In genomic region chr18:24187049-24187448, GRCh38 we compare ENCODE assay signal across 13 cellular contexts. TPM values are rescaled to one million over a fixed set of nuclear protein-coding genes. Genes with fewer than 3 reads are reported as not detected.
DNase-seq lines count a peak whose midpoint lies in the region; ATAC-seq and TF ChIP-seq lines count a peak whose summit lies in the region.
"Had no signal": no experiment of that assay in that cellular context is flagged by ENCODE, and none has a peak within 500 bp of the region (broad histone marks: within the 10 kb centered on the region; RNA-seq: fewer than 3 reads in every experiment).

No MANE protein-coding gene starts in this region.

- peaks cover 37% of the 10 kb centered on the region for H3F3A ChIP-seq in MM.1S (ENCODE audit: insufficient read depth, low read length)

- no peaks in the 10 kb centered on the region for H3K79me2 ChIP-seq in MM.1S (ENCODE audit: low read length)

- H3K4me3 ChIP-seq in MM.1S (ENCODE audit: low read length): peak overlapping the region; percentile 36
- H3K4me3 ChIP-seq: GM23338 had no signal

- peak; percentile 63 for DNase-seq in MM.1S
- DNase-seq in sciatic nerve (ENCODE audit: low spot score): no peak
- DNase-seq in NCI-H524 (lab: John Stamatoyannopoulos, UW): no peak
- no peak for DNase-seq in NCI-H1417 treated with DMSO at 0.1 percent for 48 hours (lab: John Stamatoyannopoulos, UW)
- DNase-seq: CD4-positive, alpha-beta memory T cell; NCI-H1105 treated with DMSO at 0.1 percent for 48 hours; NCI-H774 had no signal

- no peaks in the 10 kb centered on the region for H3K27me3 ChIP-seq in MM.1S (replicated peaks; ENCODE audit: insufficient read depth, low read length)

- no peak overlapping the region for H2AFZ ChIP-seq in MM.1S (ENCODE audit: low read length)
- H2AFZ ChIP-seq: GM23338 had no signal

- H3K4me1 ChIP-seq in MM.1S (ENCODE audit: low read length): peaks cover 37% of the 10 kb centered on the region

- H4K20me1 ChIP-seq in MM.1S (ENCODE audit: insufficient read depth, low read length): no peaks in the 10 kb centered on the region

- peak overlapping the region; percentile 71 for H3K27ac ChIP-seq in MM.1S (ENCODE audit: low read length)

- no peaks in the 10 kb centered on the region for H3K36me3 ChIP-seq in MM.1S (replicated peaks; ENCODE audit: insufficient read depth, low read length)

- no peak for TF ChIP-seq CTCF in MM.1S (IDR thresholded peaks at IDR 0.05; ENCODE audit: low read length)

- intact Hi-C loops in sciatic nerve (cut with DNase I): no loop called here

- H3K9me3 ChIP-seq in MM.1S (replicated peaks; ENCODE audit: insufficient read depth, low read length): no peaks in the 10 kb centered on the region

- no peaks in the 10 kb centered on the region for H3K9me2 ChIP-seq in MM.1S (replicated peaks; ENCODE audit: insufficient read depth, low read length)

- ATAC-seq in GM19035 (IDR thresholded peaks at IDR 0.05; ENCODE audit: unreplicated experiment): peak; percentile 46
- ATAC-seq in HG02759 (IDR thresholded peaks at IDR 0.05; ENCODE audit: unreplicated experiment): peak; percentile 54
- ATAC-seq in sciatic nerve: peak; percentile 39
- no peak for ATAC-seq in HG02623 (IDR thresholded peaks at IDR 0.05; ENCODE audit: unreplicated experiment)
- no peak for ATAC-seq in activated CD4-positive, CD25-positive, alpha-beta regulatory T cell treated with anti-CD3 and anti-CD28 coated beads, Interleukin-2, amount 50 U/mL, for 24 hours
- ATAC-seq: GM23338, SK-N-SH treated with all-trans-retinoic acid at 6 μM for 48 hours had no signal

- H3K9ac ChIP-seq in MM.1S (ENCODE audit: low read length): peak overlapping the region; percentile 18; the same call in 1 of the 2 replicates

- peak overlapping the region; percentile 72 for H3K4me2 ChIP-seq in MM.1S (ENCODE audit: low read depth, low read length)
- H3K4me2 ChIP-seq: GM23338 had no signal

RNA-seq across cellular contexts. Expression of gene CABYR, which starts 48.2 kb away (rescaled TPM):
- 1.5 TPM for total RNA-seq in sciatic nerve

Comparison
In these comparisons a context has a peak if more than half of its experiments do, and no peak if none do; other contexts are left out.
1. ATAC-seq: peak in GM19035 (single experiment), HG02759 (single experiment) and sciatic nerve (single experiment); none in HG02623 (single experiment) and activated CD4-positive, CD25-positive, alpha-beta regulatory T cell treated with anti-CD3 and anti-CD28 coated beads, Interleukin-2, amount 50 U/mL, for 24 hours (0 of 2).